Comparison of ENCODE assay signal across 8 cellular contexts in genomic region chr10:97195654-97196212, GRCh38. TPM values are rescaled to one million over a fixed set of nuclear protein-coding genes. Genes with fewer than 3 reads are reported as not detected.
DNase-seq lines count a peak whose midpoint lies in the region; ATAC-seq and TF ChIP-seq lines count a peak whose summit lies in the region.

No MANE protein-coding gene starts in this region.

- H3K27me3 ChIP-seq in WERI-Rb-1 (ENCODE audit: insufficient read depth, low read depth, severe bottlenecking), result no peaks in the 10 kb centered on the region
- H3K27me3 ChIP-seq in right cardiac atrium (ENCODE audit: control insufficient read depth, insufficient read depth), result no peaks in the 10 kb centered on the region
- peaks cover 24% of the 10 kb centered on the region; the same call in 1 of the 2 replicates for H3K27me3 ChIP-seq in PC-9 (ENCODE audit: insufficient read depth, low read depth)

- H2AFZ ChIP-seq in PC-9, result no peak overlapping the region

- no peaks in the 10 kb centered on the region for H3K9me2 ChIP-seq in PC-9 (ENCODE audit: insufficient read depth)

- ATAC-seq in right cardiac atrium (peak in 1 of 2 donors; percentile 24), omental fat pad (ENCODE audit: low FRiP score) (no peak), GM19467 (IDR thresholded peaks at IDR 0.05; ENCODE audit: unreplicated experiment) (no peak)

- H3K4me2 ChIP-seq in PC-9, result no peak overlapping the region

- H3K79me2 ChIP-seq in PC-9 (ENCODE audit: low read depth), result no peaks in the 10 kb centered on the region

- CTCF ChIA-PET in PC-9 (lab: Charles Lee), result interaction anchor here (0.6 to 0.7 kb wide), 2 partner anchors 114 to 158 kb away, joined by 3 read pairs; no protein-coding TSS in a partner anchor

- BruUV-seq in PC-9 (replicated peaks; lab: Mats Ljungman, UMichigan), result no TSS peak

- TF ChIP-seq CTCF in WERI-Rb-1 (IDR thresholded peaks at IDR 0.05; ENCODE audit: low read depth, low read length) (no peak), PC-9 (conservative IDR thresholded peaks at IDR 0.05) (no peak), omental fat pad (IDR thresholded peaks at IDR 0.05) (no peak)

- no peaks in the 10 kb centered on the region for H4K20me1 ChIP-seq in PC-9 (ENCODE audit: insufficient read depth)

- H3K4me1 ChIP-seq in right cardiac atrium (ENCODE audit: control insufficient read depth, insufficient read depth, low read length), result no peaks in the 10 kb centered on the region
- H3K4me1 ChIP-seq in PC-9 (replicated peaks; ENCODE audit: insufficient read depth), result no peaks in the 10 kb centered on the region

- 29% methylated on average over 11 of the region's 11 CpGs for WGBS in right cardiac atrium

- intact Hi-C loops in right cardiac atrium (cut with DNase I), result no loop called here
- intact Hi-C loops in PC-9 (cut with micrococcal nuclease; ENCODE audit: unreplicated experiment), result no loop called here

- H3K36me3 ChIP-seq in WERI-Rb-1, result no peaks in the 10 kb centered on the region
- H3K36me3 ChIP-seq in PC-9 (ENCODE audit: low read depth), result no peaks in the 10 kb centered on the region

- H3K4me3 ChIP-seq in WERI-Rb-1 (ENCODE audit: low read depth, low read length) (peak overlapping the region; percentile 61), right cardiac atrium (ENCODE audit: low read length) (peak overlapping the region; percentile 61), skin epidermis (peak overlapping the region in 6 of 7 experiments; percentile 22 to 43 (median 34)), PC-9 (no peak overlapping the region)

- H3K9me3 ChIP-seq in WERI-Rb-1 (ENCODE audit: severe bottlenecking), result no peaks in the 10 kb centered on the region
- H3K9me3 ChIP-seq in right cardiac atrium (ENCODE audit: control insufficient read depth, low read length), result no peaks in the 10 kb centered on the region
- H3K9me3 ChIP-seq in PC-9 (ENCODE audit: insufficient read depth, low read depth), result no peaks in the 10 kb centered on the region

- H3F3A ChIP-seq in PC-9 (ENCODE audit: insufficient read depth, low read depth), result no peaks in the 10 kb centered on the region

- DNase-seq in DMS53 (lab: John Stamatoyannopoulos, UW) (peak; percentile 48), DMS53 treated with DMSO at 0.1 percent for 48 hours (lab: John Stamatoyannopoulos, UW; ENCODE audit: unreplicated experiment) (no peak), WERI-Rb-1 (no peak), right cardiac atrium (no peak), PC-9 (no peak), omental fat pad (ENCODE audit: low spot score) (no peak)

- POLR2A ChIA-PET in PC-9 (lab: Charles Lee; ENCODE audit: unreplicated experiment), result no interaction called here

- peak overlapping the region; percentile 87 for H3K27ac ChIP-seq in WERI-Rb-1
- H3K27ac ChIP-seq in right cardiac atrium (ENCODE audit: low read length), result no peak overlapping the region
- no peak overlapping the region for H3K27ac ChIP-seq in skin epidermis
- no peak overlapping the region for H3K27ac ChIP-seq in PC-9

RNA-seq across cellular contexts. Expression of gene SLIT1, which starts 10.0 kb away (rescaled TPM):
- under 1 TPM; 0.11 to 0.29 (median 0.17) TPM for total RNA-seq in right cardiac atrium
- 0.16 TPM for polyA plus RNA-seq in right cardiac atrium
- not detected in 2 replicates for total RNA-seq in PC-9 (2021)
- total RNA-seq in omental fat pad, result 1 to 10 TPM in 1 of 4 donors, under 1 TPM in 3; 0.12 to 1.1 (median 0.28) TPM
